Comparison of ENCODE assay signal across 7 cellular contexts in the genomic region with DNA sequence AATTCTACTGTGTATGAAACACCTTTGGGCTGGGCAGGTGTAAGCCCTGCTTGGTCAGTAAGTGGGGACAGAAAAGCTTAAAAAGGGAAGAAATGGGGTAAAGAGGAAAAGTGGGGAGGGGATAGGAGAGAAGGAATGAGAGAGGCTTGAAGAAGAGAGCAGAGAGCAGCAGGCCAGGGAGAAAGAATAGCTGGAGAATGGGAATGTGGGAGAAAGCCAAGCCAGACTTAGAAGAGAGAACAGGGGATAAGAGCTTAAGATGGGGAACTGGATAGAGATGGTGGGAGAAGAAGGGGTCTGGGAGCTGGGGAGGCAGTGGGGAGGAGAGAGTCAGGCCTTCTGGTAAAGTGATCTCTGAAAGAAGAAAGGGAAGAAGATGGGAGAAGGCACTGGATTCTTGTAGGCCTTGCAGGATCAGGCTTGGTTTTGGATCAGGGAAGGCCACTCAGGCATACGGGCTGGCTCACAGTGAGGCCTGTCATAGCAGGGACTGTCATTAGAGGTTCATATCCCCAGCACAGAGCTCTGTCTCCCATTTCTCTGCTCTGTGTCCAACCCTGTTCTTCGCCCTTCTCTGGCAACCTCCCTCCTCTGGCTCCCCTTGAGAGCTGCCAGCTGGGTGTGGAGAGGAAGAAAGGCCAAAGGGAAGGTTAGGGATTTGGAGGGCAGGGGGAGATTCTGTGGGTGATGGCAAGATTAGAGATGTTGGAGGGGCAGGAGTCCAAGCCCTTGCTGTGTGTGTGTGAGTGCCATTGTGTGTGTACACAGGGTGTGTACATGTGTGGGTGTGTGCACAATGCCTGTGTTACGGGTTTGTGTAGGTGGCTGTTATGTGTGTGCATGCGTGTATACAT. TPM values are rescaled to one million over a fixed set of nuclear protein-coding genes. Genes with fewer than 3 reads are reported as not detected.
DNase-seq lines count a peak whose midpoint lies in the region; ATAC-seq, FAIRE-seq and TF ChIP-seq lines count a peak whose summit lies in the region.
"Had no signal": no experiment of that assay in that cellular context is flagged by ENCODE, and none has a peak within 500 bp of the region (broad histone marks: within the 10 kb centered on the region; RNA-seq: fewer than 3 reads in every experiment).

No MANE protein-coding gene starts in this region.

- TF ChIP-seq CTCF in GM12878 (IDR thresholded peaks at IDR 0.05 in 2 of 3, conservative IDR thresholded peaks at IDR 0.05 in 1 of 3; ENCODE audit: control insufficient read depth in 2 of 3, extremely low read depth in 1 of 3, insufficient read depth in 1 of 3, low read depth in 3 of 3, low read length in 3 of 3): no peak

- TF ChIP-seq EP300 in GM12878 (IDR thresholded peaks at IDR 0.05; ENCODE audit: borderline replicate concordance in 1 of 2, control insufficient read depth in 1 of 2, low read depth in 2 of 2, low read length in 2 of 2): no peak

- intact Hi-C loops in GM12878 (cut with micrococcal nuclease; ENCODE audit: unreplicated experiment): no loop called here

- DNase-seq in GM12878 (ENCODE audit: low read depth, low spot score): no peak
- no peak for DNase-seq in trophoblast cell
- no peak for DNase-seq in NCI-H226
- no peak for DNase-seq in GM03348 (ENCODE audit: low spot score)
- no peak for DNase-seq in A172 (ENCODE audit: low spot score)
- DNase-seq: NCI-H2081 treated with DMSO at 0.1 percent for 48 hours had no signal

- H4K8ac ChIP-seq in trophoblast cell (ENCODE audit: low read depth, low read length): no peak overlapping the region

- no peak for TF ChIP-seq POLR2A in GM12878 (IDR thresholded peaks at IDR 0.05; ENCODE audit: low read depth, low read length)

- SMC1A ChIA-PET in GM12878 (lab: Charles Lee; ENCODE audit: uncharacterized antibody, unreplicated experiment): interaction anchor here (0.6 to 1.7 kb wide), 5 partner anchors 11 to 80 kb away, joined by 3 to 8 read pairs (median 4); partner anchors contain the start of genes CUTA and ZBTB9

- no peak overlapping the region for H2AK5ac ChIP-seq in trophoblast cell (ENCODE audit: low read length)

- H3K36me3 ChIP-seq in HUES6 (ENCODE audit: control insufficient read depth, insufficient read depth, low read length): peaks cover 10% of the 10 kb centered on the region
- H3K36me3 ChIP-seq in GM12878 (ENCODE audit: control insufficient read depth in 2 of 2, insufficient read depth in 2 of 2, low read length in 1 of 2): no peaks in the 10 kb centered on the region
- no peaks in the 10 kb centered on the region for H3K36me3 ChIP-seq in trophoblast cell (ENCODE audit: control insufficient read depth in 1 of 2, insufficient read depth in 2 of 2, low read length in 2 of 2)

- POLR2A ChIA-PET in GM12878 (lab: Charles Lee): interaction anchor here (0.7 to 1.8 kb wide), 3 partner anchors 13 to 283 kb away, joined by 3 to 6 read pairs (median 3); partner anchors contain the start of genes PHF1 and UQCC2

- H3K9me3 ChIP-seq in HUES6 (ENCODE audit: control insufficient read depth, insufficient read depth, low read depth, low read length): no peaks in the 10 kb centered on the region
- H3K9me3 ChIP-seq in GM12878 (replicated peaks; ENCODE audit: control insufficient read depth, insufficient read depth, low read length): no peaks in the 10 kb centered on the region
- H3K9me3 ChIP-seq in trophoblast cell (ENCODE audit: insufficient read depth, low read depth, low read length): peaks cover 2% of the 10 kb centered on the region

- no peak for TF ChIP-seq RAD21 in GM12878 (IDR thresholded peaks at IDR 0.05; ENCODE audit: insufficient read depth, low read depth, low read length)

- H3K23ac ChIP-seq in trophoblast cell (ENCODE audit: low read length): peak overlapping the region; percentile 18

- H2BK5ac ChIP-seq in trophoblast cell (ENCODE audit: low read depth, low read length, poor library complexity): no peak overlapping the region

- no peak overlapping the region for H3K14ac ChIP-seq in trophoblast cell (ENCODE audit: low read length)

- no peak overlapping the region for H3K18ac ChIP-seq in trophoblast cell (ENCODE audit: low read length)

- peak overlapping the region; percentile 93 for H3K4me2 ChIP-seq in GM12878 (ENCODE audit: control insufficient read depth, insufficient read depth)
- no peak overlapping the region for H3K4me2 ChIP-seq in trophoblast cell (ENCODE audit: low read length)

- WGBS in GM12878 (ENCODE audit: insufficient coverage, insufficient replicate concordance, low lambda C conversion rate, missing lambda C conversion rate): 81% methylated on average over 4 of the region's 4 CpGs
- WGBS in trophoblast cell (ENCODE audit: extremely low coverage, insufficient coverage, insufficient read length): no CpG with 5 or more reads among the region's 4 CpGs

- H3K27ac ChIP-seq in HUES6 (ENCODE audit: low read depth, low read length): no peak overlapping the region
- H3K27ac ChIP-seq in GM12878 (ENCODE audit: control insufficient read depth, insufficient read depth): no peak overlapping the region; the same call in 1 of the 2 replicates
- H3K27ac ChIP-seq in trophoblast cell (ENCODE audit: low read depth, low read length): no peak overlapping the region

- RAD21 ChIA-PET in GM12878 (lab: Charles Lee; ENCODE audit: unreplicated experiment): interaction anchor here (1.0 to 2.1 kb wide), 7 partner anchors 10 to 151 kb away, joined by 3 to 10 read pairs (median 5); partner anchors contain the start of genes BAK1, CUTA, PFDN6 and SYNGAP1

- H3K9ac ChIP-seq in HUES6 (ENCODE audit: low read length): no peak overlapping the region
- no peak overlapping the region; the same call in 1 of the 2 replicates for H3K9ac ChIP-seq in GM12878 (ENCODE audit: control insufficient read depth, insufficient read depth, low read length)
- no peak overlapping the region for H3K9ac ChIP-seq in trophoblast cell (ENCODE audit: low read length)

- peaks cover 72% of the 10 kb centered on the region for H3K4me1 ChIP-seq in HUES6 (ENCODE audit: control insufficient read depth, insufficient read depth, low read length)
- peaks cover 55% of the 10 kb centered on the region for H3K4me1 ChIP-seq in GM12878 (ENCODE audit: control insufficient read depth, insufficient read depth, low read length)
- peaks cover 43 to 54% of the 10 kb centered on the region in 2 experiments for H3K4me1 ChIP-seq in trophoblast cell (ENCODE audit: control insufficient read depth in 1 of 2, insufficient read depth in 2 of 2, low read length in 2 of 2)

- no peak overlapping the region for H2BK12ac ChIP-seq in trophoblast cell (ENCODE audit: low read length)

- H3K79me2 ChIP-seq in GM12878 (ENCODE audit: control insufficient read depth, insufficient read depth, low read length): peaks cover 6% of the 10 kb centered on the region
- peaks cover 6% of the 10 kb centered on the region for H3K79me2 ChIP-seq in trophoblast cell (ENCODE audit: control insufficient read depth, insufficient read depth, low read length, poor library complexity)

- ATAC-seq in GM12878: no peak

- H2AFZ ChIP-seq in GM12878 (ENCODE audit: control insufficient read depth, low read depth, low read length): no peak overlapping the region
- H2AFZ ChIP-seq in trophoblast cell (ENCODE audit: insufficient read depth, low read length, poor library complexity): no peak overlapping the region

- H3K79me1 ChIP-seq in trophoblast cell (ENCODE audit: low read length): peaks cover 10% of the 10 kb centered on the region

- H4K20me1 ChIP-seq in GM12878 (ENCODE audit: control insufficient read depth, insufficient read depth): no peaks in the 10 kb centered on the region

- BruUV-seq in GM12878 (replicated peaks; lab: Mats Ljungman, UMichigan): no TSS peak

- no peak overlapping the region for H2BK120ac ChIP-seq in trophoblast cell (ENCODE audit: insufficient read depth, low read length, poor library complexity)

- no peak for FAIRE-seq in GM12878 (lab: Jason Lieb, UNC)

- CTCF ChIA-PET in GM12878 (lab: Yijun Ruan, JAX): interaction anchor here (0.5 to 1.8 kb wide), 9 partner anchors 10 to 986 kb away, joined by 3 to 8 read pairs (median 3); partner anchors contain the start of genes CUTA and SYNGAP1

- in situ Hi-C loops in GM12878 (cut with MboI): no loop called here

- H4K91ac ChIP-seq in trophoblast cell (ENCODE audit: low read depth, low read length): no peak overlapping the region

- no peak overlapping the region for H3K4ac ChIP-seq in trophoblast cell (ENCODE audit: low read depth, low read length)

- H3K4me3 ChIP-seq in HUES6 (ENCODE audit: low read depth, low read length) (peak overlapping the region; percentile 51; the same call in 1 of the 2 replicates), GM12878 (no peak overlapping the region), trophoblast cell (ENCODE audit: low read depth, low read length) (no peak overlapping the region)

- no peak overlapping the region for H4K12ac ChIP-seq in trophoblast cell (ENCODE audit: low read depth, low read length)

- H3K27me3 ChIP-seq in HUES6 (ENCODE audit: control insufficient read depth, insufficient read depth, low read length) (no peaks in the 10 kb centered on the region), GM12878 (replicated peaks in 1 of 2; ENCODE audit: control insufficient read depth in 2 of 2, insufficient read depth in 2 of 2, low read length in 1 of 2) (no peaks in the 10 kb centered on the region), trophoblast cell (ENCODE audit: insufficient read depth, low read length) (no peaks in the 10 kb centered on the region)

RNA-seq across cellular contexts. Expression of gene SYNGAP1, which starts 9.3 kb away (rescaled TPM):
- 14.4 and 18.4 TPM in 2 replicates for total RNA-seq in GM12878 (2013; cell fraction: nucleolus; rRNA removed)
- 1.2 and 1.5 TPM in 2 replicates for total RNA-seq in GM12878 (2014; rRNA removed)
- 0.85 and 0.88 TPM in 2 replicates for total RNA-seq in GM12878 (2014; rRNA removed; fragmentation: Illumina TruSeq; extraction: Trizol)
- total RNA-seq in GM12878 (2021): 5.7 and 9.2 TPM in 2 replicates
- polyA plus RNA-seq in GM12878 (2011; ENCODE audit: low read depth): 3.3 TPM
- polyA plus RNA-seq in GM12878 (2011; rRNA removed): 2.2 and 3.9 TPM in 2 replicates
- 2.7 and 3.4 TPM in 2 replicates for polyA plus RNA-seq in GM12878 (2011; cell fraction: cytosol; rRNA removed)
- polyA plus RNA-seq in GM12878 (2011; cell fraction: nucleus; rRNA removed): 60.1 and 82.9 TPM in 2 replicates
- 8.3 and 9.0 TPM in 2 replicates for polyA plus RNA-seq in GM12878 (2012)
- polyA plus RNA-seq in GM12878 (2014; fragmentation: Illumina TruSeq; extraction: Trizol): 3.1 and 5.7 TPM in 2 replicates
- polyA plus RNA-seq in GM12878 (2014; fragmentation: Nextera tagmentation; extraction: Ambion mirVana): under 1 TPM; 0.05 to 0.14 TPM
- polyA plus RNA-seq in GM12878 (2014; rRNA removed): 6.4 and 9.0 TPM in 2 replicates
- polyA plus RNA-seq in GM12878 (2016; fragmentation: Nextera tagmentation; extraction: Ambion mirVana): under 1 TPM; 0.62 to 0.73 TPM
- polyA minus RNA-seq in GM12878 (2011; rRNA and poly(A)+ RNA removed): 2.5 and 3.1 TPM in 2 replicates
- polyA minus RNA-seq in GM12878 (2011; cell fraction: cytosol; rRNA and poly(A)+ RNA removed): 1.1 and 2.8 TPM in 2 replicates
- polyA minus RNA-seq in GM12878 (2011; cell fraction: nucleus; rRNA and poly(A)+ RNA removed): 8.1 and 12.2 TPM in 2 replicates
- 11.3 and 23.2 TPM in 2 replicates for polyA plus RNA-seq in trophoblast cell (2013)
- 1.8 and 2.5 TPM in 2 replicates for total RNA-seq in A172 (2014; rRNA removed; shearing (Covaris generic))

RNA-seq across cellular contexts. Expression of gene CUTA, which starts 11.2 kb away (rescaled TPM):
- total RNA-seq in GM12878 (2013; cell fraction: nucleolus; rRNA removed): 31.1 and 35.5 TPM in 2 replicates
- total RNA-seq in GM12878 (2014; rRNA removed): 201 and 217 TPM in 2 replicates
- total RNA-seq in GM12878 (2014; rRNA removed; fragmentation: Illumina TruSeq; extraction: Trizol): 107 and 118 TPM in 2 replicates
- total RNA-seq in GM12878 (2021): 165 and 173 TPM in 2 replicates
- polyA plus RNA-seq in GM12878 (2011; ENCODE audit: low read depth): 161 TPM
- polyA plus RNA-seq in GM12878 (2011; rRNA removed): 95.6 and 137 TPM in 2 replicates
- 225 and 263 TPM in 2 replicates for polyA plus RNA-seq in GM12878 (2011; cell fraction: cytosol; rRNA removed)
- 202 and 257 TPM in 2 replicates for polyA plus RNA-seq in GM12878 (2011; cell fraction: nucleus; rRNA removed)
- 320 and 324 TPM in 2 replicates for polyA plus RNA-seq in GM12878 (2012)
- 62.2 and 102 TPM in 2 replicates for polyA plus RNA-seq in GM12878 (2014; fragmentation: Illumina TruSeq; extraction: Trizol)
- polyA plus RNA-seq in GM12878 (2014; fragmentation: Nextera tagmentation; extraction: Ambion mirVana): 100 to 1,000 TPM; 268 to 293 TPM
- polyA plus RNA-seq in GM12878 (2014; rRNA removed): 178 and 203 TPM in 2 replicates
- 100 to 1,000 TPM; 220 to 226 TPM for polyA plus RNA-seq in GM12878 (2016; fragmentation: Nextera tagmentation; extraction: Ambion mirVana)
- polyA minus RNA-seq in GM12878 (2011; rRNA and poly(A)+ RNA removed): 110 and 116 TPM in 2 replicates
- polyA minus RNA-seq in GM12878 (2011; cell fraction: cytosol; rRNA and poly(A)+ RNA removed): 47.1 and 60.9 TPM in 2 replicates
- 50.9 and 62.4 TPM in 2 replicates for polyA minus RNA-seq in GM12878 (2011; cell fraction: nucleus; rRNA and poly(A)+ RNA removed)
- 201 and 213 TPM in 2 replicates for polyA plus RNA-seq in trophoblast cell (2013)
- 298 and 347 TPM in 2 replicates for total RNA-seq in A172 (2014; rRNA removed; shearing (Covaris generic))

RNA-seq across cellular contexts. Expression of gene PHF1, which starts 18.3 kb away (rescaled TPM):
- total RNA-seq in GM12878 (2013; cell fraction: nucleolus; rRNA removed): 22.1 and 23.7 TPM in 2 replicates
- total RNA-seq in GM12878 (2014; rRNA removed): 6.5 and 6.8 TPM in 2 replicates
- total RNA-seq in GM12878 (2014; rRNA removed; fragmentation: Illumina TruSeq; extraction: Trizol): 5.5 and 6.5 TPM in 2 replicates
- 13.5 and 14.5 TPM in 2 replicates for total RNA-seq in GM12878 (2021)
- polyA plus RNA-seq in GM12878 (2011; ENCODE audit: low read depth): 17.4 TPM
- 11.8 and 17.8 TPM in 2 replicates for polyA plus RNA-seq in GM12878 (2011; rRNA removed)
- 20.1 and 23.2 TPM in 2 replicates for polyA plus RNA-seq in GM12878 (2011; cell fraction: cytosol; rRNA removed)
- polyA plus RNA-seq in GM12878 (2011; cell fraction: nucleus; rRNA removed): 143 and 159 TPM in 2 replicates
- polyA plus RNA-seq in GM12878 (2012): 32.7 and 39.8 TPM in 2 replicates
- 5.9 and 10.3 TPM in 2 replicates for polyA plus RNA-seq in GM12878 (2014; fragmentation: Illumina TruSeq; extraction: Trizol)
- 1 to 10 TPM; 1.3 to 2.2 TPM for polyA plus RNA-seq in GM12878 (2014; fragmentation: Nextera tagmentation; extraction: Ambion mirVana)
- polyA plus RNA-seq in GM12878 (2014; rRNA removed): 17.3 and 21.4 TPM in 2 replicates
- polyA plus RNA-seq in GM12878 (2016; fragmentation: Nextera tagmentation; extraction: Ambion mirVana): 1 to 10 TPM; 3.1 to 3.5 TPM
- 16.9 and 18.6 TPM in 2 replicates for polyA minus RNA-seq in GM12878 (2011; rRNA and poly(A)+ RNA removed)
- 5.0 and 6.8 TPM in 2 replicates for polyA minus RNA-seq in GM12878 (2011; cell fraction: cytosol; rRNA and poly(A)+ RNA removed)
- 15.6 and 16.6 TPM in 2 replicates for polyA minus RNA-seq in GM12878 (2011; cell fraction: nucleus; rRNA and poly(A)+ RNA removed)
- polyA plus RNA-seq in trophoblast cell (2013): 42.6 and 42.7 TPM in 2 replicates
- total RNA-seq in A172 (2014; rRNA removed; shearing (Covaris generic)): 36.0 and 40.8 TPM in 2 replicates

RNA-seq across cellular contexts. Expression of gene ZBTB9, which starts 25.3 kb away (rescaled TPM):
- total RNA-seq in GM12878 (2013; cell fraction: nucleolus; rRNA removed): 5.1 and 5.5 TPM in 2 replicates
- total RNA-seq in GM12878 (2014; rRNA removed): 5.2 and 6.6 TPM in 2 replicates
- total RNA-seq in GM12878 (2014; rRNA removed; fragmentation: Illumina TruSeq; extraction: Trizol): 6.0 and 6.7 TPM in 2 replicates
- 9.2 and 10.4 TPM in 2 replicates for total RNA-seq in GM12878 (2021)
- 4.1 TPM for polyA plus RNA-seq in GM12878 (2011; ENCODE audit: low read depth)
- 5.3 and 7.2 TPM in 2 replicates for polyA plus RNA-seq in GM12878 (2011; rRNA removed)
- polyA plus RNA-seq in GM12878 (2011; cell fraction: cytosol; rRNA removed): 6.0 and 6.9 TPM in 2 replicates
- polyA plus RNA-seq in GM12878 (2011; cell fraction: nucleus; rRNA removed): 13.4 and 16.9 TPM in 2 replicates
- polyA plus RNA-seq in GM12878 (2012): 5.6 and 6.3 TPM in 2 replicates
- 9.8 and 10.3 TPM in 2 replicates for polyA plus RNA-seq in GM12878 (2014; fragmentation: Illumina TruSeq; extraction: Trizol)
- polyA plus RNA-seq in GM12878 (2014; fragmentation: Nextera tagmentation; extraction: Ambion mirVana): 1 to 10 TPM; 1.5 to 2.6 TPM
- polyA plus RNA-seq in GM12878 (2014; rRNA removed): 6.7 and 7.3 TPM in 2 replicates
- 10 to 100 TPM; 12.1 to 12.7 TPM for polyA plus RNA-seq in GM12878 (2016; fragmentation: Nextera tagmentation; extraction: Ambion mirVana)
- 9.1 and 9.2 TPM in 2 replicates for polyA minus RNA-seq in GM12878 (2011; rRNA and poly(A)+ RNA removed)
- 3.6 and 4.2 TPM in 2 replicates for polyA minus RNA-seq in GM12878 (2011; cell fraction: cytosol; rRNA and poly(A)+ RNA removed)
- polyA minus RNA-seq in GM12878 (2011; cell fraction: nucleus; rRNA and poly(A)+ RNA removed): 4.5 and 6.2 TPM in 2 replicates
- 5.7 and 6.1 TPM in 2 replicates for polyA plus RNA-seq in trophoblast cell (2013)
- total RNA-seq in A172 (2014; rRNA removed; shearing (Covaris generic)): 5.3 and 7.4 TPM in 2 replicates

RNA-seq across cellular contexts. Expression of gene KIFC1, which starts 37.5 kb away (rescaled TPM):
- total RNA-seq in GM12878 (2013; cell fraction: nucleolus; rRNA removed): 45.8 and 51.5 TPM in 2 replicates
- total RNA-seq in GM12878 (2014; rRNA removed) (44.5 and 50.3 TPM in 2 replicates), GM12878 (2014; rRNA removed; fragmentation: Illumina TruSeq; extraction: Trizol) (52.9 and 58.5 TPM in 2 replicates), GM12878 (2021) (69.2 and 80.8 TPM in 2 replicates)
- 16.6 TPM for polyA plus RNA-seq in GM12878 (2011; ENCODE audit: low read depth)
- polyA plus RNA-seq in GM12878 (2011; rRNA removed) (60.6 and 69.3 TPM in 2 replicates), GM12878 (2014; fragmentation: Illumina TruSeq; extraction: Trizol) (53.9 and 63.1 TPM in 2 replicates), GM12878 (2014; fragmentation: Nextera tagmentation; extraction: Ambion mirVana) (1 to 10 TPM; 1.8 to 2.9 TPM), GM12878 (2014; rRNA removed) (82.6 and 87.4 TPM in 2 replicates), GM12878 (2016; fragmentation: Nextera tagmentation; extraction: Ambion mirVana) (10 to 100 TPM; 22.6 to 31.0 TPM)
- 92.5 and 114 TPM in 2 replicates for polyA plus RNA-seq in GM12878 (2011; cell fraction: cytosol; rRNA removed)
- polyA plus RNA-seq in GM12878 (2011; cell fraction: nucleus; rRNA removed): 120 and 185 TPM in 2 replicates
- polyA plus RNA-seq in GM12878 (2012): 33.1 and 39.8 TPM in 2 replicates
- polyA minus RNA-seq in GM12878 (2011; rRNA and poly(A)+ RNA removed): 75.6 and 95.8 TPM in 2 replicates
- polyA minus RNA-seq in GM12878 (2011; cell fraction: cytosol; rRNA and poly(A)+ RNA removed): 37.8 and 41.3 TPM in 2 replicates
- 49.3 and 88.3 TPM in 2 replicates for polyA minus RNA-seq in GM12878 (2011; cell fraction: nucleus; rRNA and poly(A)+ RNA removed)
- polyA plus RNA-seq in trophoblast cell (2013): 66.1 and 66.6 TPM in 2 replicates
- 53.2 and 55.6 TPM in 2 replicates for total RNA-seq in A172 (2014; rRNA removed; shearing (Covaris generic))
